In the genomic region with DNA sequence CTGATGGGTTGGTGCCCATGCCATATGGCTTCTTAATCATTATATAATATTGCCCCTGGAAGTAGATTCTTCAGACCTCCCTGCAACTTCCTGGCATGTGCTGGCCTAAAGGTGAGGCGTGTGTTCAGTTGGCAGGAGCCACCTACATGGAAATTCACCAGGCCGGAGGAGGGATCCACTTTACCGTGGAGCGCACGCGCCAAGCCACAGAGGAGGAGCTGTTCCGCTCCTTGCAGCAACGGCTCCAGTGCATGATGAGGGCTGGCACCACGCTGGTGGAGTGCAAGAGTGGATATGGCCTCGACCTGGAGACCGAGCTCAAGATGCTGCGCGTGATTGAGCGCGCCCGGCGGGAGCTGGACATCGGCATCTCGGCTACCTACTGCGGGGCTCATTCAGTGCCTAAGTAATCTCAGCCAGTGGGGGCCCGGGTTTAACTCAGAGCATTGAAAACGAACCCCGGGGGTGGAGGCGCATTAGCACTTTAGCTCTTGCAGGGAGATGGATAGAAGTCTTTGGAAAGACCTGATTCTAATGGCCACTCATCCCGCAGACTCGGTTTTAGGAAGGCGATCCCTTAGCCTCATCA, we compare ENCODE assay signal across 15 cellular contexts. TPM values are rescaled to one million over a fixed set of nuclear protein-coding genes. Genes with fewer than 3 reads are reported as not detected.
DNase-seq lines count a peak whose midpoint lies in the region; TF ChIP-seq lines count a peak whose summit lies in the region.
"Had no signal": no experiment of that assay in that cellular context is flagged by ENCODE, and none has a peak within 500 bp of the region (broad histone marks: within the 10 kb centered on the region; RNA-seq: fewer than 3 reads in every experiment).

No MANE protein-coding gene starts in this region.

- peak overlapping the region; percentile 6 for H3K4me2 ChIP-seq in neural progenitor cell
- H3K4me2 ChIP-seq: KMS-11 had no signal

- POLR2A ChIA-PET in HEK293T (lab: Yijun Ruan, JAX), result no interaction called here

- H3K27me3 Mint-ChIP-seq in neural progenitor cell (ENCODE audit: insufficient read depth, low read depth) (peaks cover 2% of the 10 kb centered on the region), mesothelial cell of epicardium (ENCODE audit: low read depth) (peaks cover 9% of the 10 kb centered on the region)

- no peaks in the 10 kb centered on the region for H4K20me1 ChIP-seq in neural progenitor cell (ENCODE audit: low read depth)

- no peaks in the 10 kb centered on the region for H3K36me3 ChIP-seq in neural progenitor cell
- H3K36me3 ChIP-seq: SJCRH30 had no signal

- H3K27ac Mint-ChIP-seq in neural progenitor cell, result peak overlapping the region; percentile 76
- H3K27ac Mint-ChIP-seq in mesothelial cell of epicardium, result no peak overlapping the region

- no peak overlapping the region for H3K4me3 ChIP-seq in neural progenitor cell
- H3K4me3 ChIP-seq: GM12878, SJCRH30 had no signal

- H3K9me3 Mint-ChIP-seq in neural progenitor cell (peaks cover 2% of the 10 kb centered on the region), mesothelial cell of epicardium (peaks cover 6% of the 10 kb centered on the region)

- H3K4me3 Mint-ChIP-seq in neural progenitor cell, result no peak overlapping the region
- no peak overlapping the region for H3K4me3 Mint-ChIP-seq in mesothelial cell of epicardium

- peaks cover 41% of the 10 kb centered on the region for H3K4me1 ChIP-seq in neural progenitor cell
- H3K4me1 ChIP-seq: Caco-2, SJCRH30 had no signal

- H3K4me1 Mint-ChIP-seq in neural progenitor cell (peaks cover 19% of the 10 kb centered on the region), mesothelial cell of epicardium (no peaks in the 10 kb centered on the region)

- no peaks in the 10 kb centered on the region for H3K79me2 ChIP-seq in neural progenitor cell (ENCODE audit: low read depth)

- CTCF ChIA-PET in HEK293T (lab: Yijun Ruan, JAX), result no interaction called here

- H2AFZ ChIP-seq in neural progenitor cell (replicated peaks), result no peak overlapping the region

- peaks cover 34% of the 10 kb centered on the region for H3F3A ChIP-seq in neural progenitor cell (ENCODE audit: low read depth)

- TF ChIP-seq CTCF in neural progenitor cell (IDR thresholded peaks at IDR 0.05) (no peak), mesothelial cell of epicardium (IDR thresholded peaks at IDR 0.05; ENCODE audit: unreplicated experiment) (no peak)

- no peak overlapping the region for H3K9ac ChIP-seq in neural progenitor cell
- H3K9ac ChIP-seq: KMS-11 had no signal

- no peaks in the 10 kb centered on the region for H3K36me3 Mint-ChIP-seq in neural progenitor cell
- no peaks in the 10 kb centered on the region for H3K36me3 Mint-ChIP-seq in mesothelial cell of epicardium

- H3K9me3 ChIP-seq in neural progenitor cell (ENCODE audit: low read depth), result no peaks in the 10 kb centered on the region
- H3K9me3 ChIP-seq: Caco-2, SJCRH30 had no signal

- H3K27ac ChIP-seq in neural progenitor cell, result peak overlapping the region; percentile 48
- H3K27ac ChIP-seq: KMS-11, RWPE1, SJCRH30 had no signal

- H3K27me3 ChIP-seq in neural progenitor cell, result no peaks in the 10 kb centered on the region
- H3K27me3 ChIP-seq: SJCRH30 had no signal

- DNase-seq in DMS79 treated with DMSO at 0.1 percent for 48 hours (lab: John Stamatoyannopoulos, UW) (peak; percentile 7), cerebellum (ENCODE audit: low spot score) (peak; percentile 74), neural progenitor cell (ENCODE audit: low spot score) (peak; percentile 81), HEK293T (ENCODE audit: extremely low spot score) (no peak), mesothelial cell of epicardium (ENCODE audit: low spot score in 2 of 2, unreplicated experiment in 2 of 2) (no peak)
- DNase-seq in stimulated activated CD4-positive, alpha-beta T cell treated with anti-CD3 and anti-CD28 coated beads, Interleukin-1b, Interleukin-23, amount 100 ng/mL, for 48 hours, result no peak
- DNase-seq: Caco-2, NCI-H1092 treated with DMSO at 0.1 percent for 48 hours, NCI-H1694 treated with DMSO at 0.1 percent for 48 hours, SJCRH30 had no signal

TF ChIP-seq in HEK293T, 16 proteins besides CTCF, POLR2A, EP300 and RAD21:
- TF ChIP-seq L3MBTL2 (conservative IDR thresholded peaks at IDR 0.05), result no peak
- no peak for TF ChIP-seq CTBP1 (IDR thresholded peaks at IDR 0.05; ENCODE audit: borderline replicate concordance)
- no peak for TF ChIP-seq BHLHE40 (IDR thresholded peaks at IDR 0.05; ENCODE audit: borderline replicate concordance)
- no peak for TF ChIP-seq SUZ12 (IDR thresholded peaks at IDR 0.05)
- TF ChIP-seq HDGF (IDR thresholded peaks at IDR 0.05; ENCODE audit: borderline replicate concordance), result no peak
- TF ChIP-seq, protein P1, sequence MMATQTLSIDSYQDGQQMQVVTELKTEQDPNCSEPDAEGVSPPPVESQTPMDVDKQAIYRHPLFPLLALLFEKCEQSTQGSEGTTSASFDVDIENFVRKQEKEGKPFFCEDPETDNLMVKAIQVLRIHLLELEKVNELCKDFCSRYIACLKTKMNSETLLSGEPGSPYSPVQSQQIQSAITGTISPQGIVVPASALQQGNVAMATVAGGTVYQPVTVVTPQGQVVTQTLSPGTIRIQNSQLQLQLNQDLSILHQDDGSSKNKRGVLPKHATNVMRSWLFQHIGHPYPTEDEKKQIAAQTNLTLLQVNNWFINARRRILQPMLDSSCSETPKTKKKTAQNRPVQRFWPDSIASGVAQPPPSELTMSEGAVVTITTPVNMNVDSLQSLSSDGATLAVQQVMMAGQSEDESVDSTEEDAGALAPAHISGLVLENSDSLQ (IDR thresholded peaks at IDR 0.05), result no peak
- TF ChIP-seq ELF4 (IDR thresholded peaks at IDR 0.05), result no peak
- TF ChIP-seq LEF1 (IDR thresholded peaks at IDR 0.05; ENCODE audit: borderline replicate concordance), result no peak
- TF ChIP-seq TARDBP (IDR thresholded peaks at IDR 0.05), result no peak
- no peak for TF ChIP-seq FOXK2 (IDR thresholded peaks at IDR 0.05)
- TF ChIP-seq ZNF384 (IDR thresholded peaks at IDR 0.05), result no peak
- no peak for TF ChIP-seq FOXA1 (IDR thresholded peaks at IDR 0.05)
- no peak for TF ChIP-seq FOXM1 (IDR thresholded peaks at IDR 0.05; ENCODE audit: borderline replicate concordance)
TF ChIP-seq in HEK293T: peak in this region for 0.

RNA-seq across cellular contexts. Expression of gene AMDHD1, which starts 13.5 kb away (rescaled TPM):
- total RNA-seq in cerebellum (0.54 TPM), neural progenitor cell (ENCODE audit: low replicate concordance) (1.1 and 2.2 TPM in 2 replicates), mesothelial cell of epicardium (0.47 TPM in 1 of 3 replicates, not detected in the others)
- total RNA-seq: SJCRH30 had no signal

RNA-seq across cellular contexts. Expression of gene CCDC38, which starts 14.2 kb away (rescaled TPM):
- total RNA-seq in cerebellum (not detected), neural progenitor cell (ENCODE audit: low replicate concordance) (0.12 and 0.13 TPM in 2 replicates), mesothelial cell of epicardium (0.09 to 0.13 TPM in 2 of 3 replicates, not detected in the other)
- total RNA-seq: A172, Caco-2, GM12878, MCF 10A had no signal

RNA-seq across cellular contexts. Expression of gene HAL, which starts 39.5 kb away (rescaled TPM):
- total RNA-seq in cerebellum, result 0.73 TPM
- 0.06 and 0.12 TPM in 2 replicates for total RNA-seq in neural progenitor cell (ENCODE audit: low replicate concordance)
- total RNA-seq in mesothelial cell of epicardium, result 1.6 to 2.0 TPM (median 1.6 TPM) in 3 replicates
- total RNA-seq: A172 had no signal

Comparison
In these comparisons a context has a peak if more than half of its experiments do, and no peak if none do; other contexts are left out.
1. DNase-seq: peak in DMS79 treated with DMSO at 0.1 percent for 48 hours (single experiment), cerebellum (single experiment) and neural progenitor cell (single experiment); none in stimulated activated CD4-positive, alpha-beta T cell treated with anti-CD3 and anti-CD28 coated beads, Interleukin-1b, Interleukin-23, amount 100 ng/mL, for 48 hours (single experiment), HEK293T (single experiment) and mesothelial cell of epicardium (0 of 2).